9 cellular contexts compared by ENCODE assay signal in genomic region chr9:90801507-90802289, GRCh38. TPM values are rescaled to one million over a fixed set of nuclear protein-coding genes. Genes with fewer than 3 reads are reported as not detected.
DNase-seq lines count a peak whose midpoint lies in the region; ATAC-seq, FAIRE-seq and TF ChIP-seq lines count a peak whose summit lies in the region.
"Had no signal": no experiment of that assay in that cellular context is flagged by ENCODE, and none has a peak within 500 bp of the region (broad histone marks: within the 10 kb centered on the region; RNA-seq: fewer than 3 reads in every experiment).

TSS of gene SYK (plus strand) at chr9:90801819. CDS start at chr9:90843899, 42,080 bp downstream.

- no peak within 1 kb of the TSS for H3T11ph ChIP-seq in H9 (ENCODE audit: low read length)

- no peak within 1 kb of the TSS for H2BK5ac ChIP-seq in H9 (ENCODE audit: insufficient read length, low read length)

- H2BK20ac ChIP-seq in H9 (ENCODE audit: low read depth, low read length, poor library complexity, severe bottlenecking) = no peak within 1 kb of the TSS

- WGBS in H9 (ENCODE audit: extremely low coverage, insufficient read length, low lambda C conversion rate) = no CpG with 5 or more reads among the region's 82 CpGs

- H3K9ac ChIP-seq in H9 (ENCODE audit: extremely low read depth, insufficient read length, low read length) = peak within 1 kb of the TSS; percentile 50
- peak within 1 kb of the TSS; percentile 42 to 60 for H3K9ac ChIP-seq in kidney (ENCODE audit: low read length in 2 of 2)
- H3K9ac ChIP-seq in subcutaneous abdominal adipose tissue (ENCODE audit: low read length in 5 of 5) = peak within 1 kb of the TSS in 3 of 5 donors; percentile 20 to 56 (median 54)

- H2BK15ac ChIP-seq in H9 (ENCODE audit: low read depth, low read length) = no peak within 1 kb of the TSS

- H2BK120ac ChIP-seq in H9 (ENCODE audit: low read depth, low read length, poor library complexity, severe bottlenecking) = no peak within 1 kb of the TSS

- H3K4me3 ChIP-seq in kidney (ENCODE audit: low read length in 2 of 2) (peak within 1 kb of the TSS; percentile 50 to 61), subcutaneous abdominal adipose tissue (ENCODE audit: low read depth in 1 of 5, low read length in 5 of 5) (peak within 1 kb of the TSS; percentile 38 to 64 (median 48))

- no peak within 1 kb of the TSS for H2AFZ ChIP-seq in H9 (ENCODE audit: low read length)

- H3K9me3 Mint-ChIP-seq in H9 = no peaks in the 10 kb centered on the region
- no peaks in the 10 kb centered on the region for H3K9me3 Mint-ChIP-seq in activated naive CD8-positive, alpha-beta T cell treated with anti-CD3 and anti-CD28 coated beads, Interleukin-2, amount 10 ng/mL, durations not matched to agents 7 days and 5 days

- POLR2A ChIA-PET in activated naive CD8-positive, alpha-beta T cell treated with anti-CD3 and anti-CD28 coated beads, Interleukin-2, amount 10 ng/mL, durations not matched to agents 7 days and 5 days (lab: Charles Lee) = no interaction called here

- H3K27ac ChIP-seq in H9 (ENCODE audit: insufficient read length, low read depth, low read length) (no peak within 1 kb of the TSS), kidney (ENCODE audit: low read depth in 2 of 2, low read length in 2 of 2) (peak within 1 kb of the TSS; percentile 63 to 84), subcutaneous abdominal adipose tissue (ENCODE audit: low read depth, low read length) (no peak within 1 kb of the TSS)

- peak within 1 kb of the TSS in 1 of 3 experiments; percentile 61; a peak in 1 of 7 replicates for H3K27ac Mint-ChIP-seq in H9
- H3K27ac Mint-ChIP-seq in activated naive CD8-positive, alpha-beta T cell treated with anti-CD3 and anti-CD28 coated beads, Interleukin-2, amount 10 ng/mL, durations not matched to agents 7 days and 5 days = no peak within 1 kb of the TSS

- no peaks in the 10 kb centered on the region for H4K20me1 ChIP-seq in H9 (ENCODE audit: control insufficient read depth, insufficient read depth, insufficient read length)

- peak within 1 kb of the TSS; percentile 40 for H3K18ac ChIP-seq in H9 (ENCODE audit: insufficient read length, low read depth, low read length)

- H3K27me3 Mint-ChIP-seq in H9 (ENCODE audit: low read depth) = peaks cover 49% of the 10 kb centered on the region
- H3K27me3 Mint-ChIP-seq in activated naive CD8-positive, alpha-beta T cell treated with anti-CD3 and anti-CD28 coated beads, Interleukin-2, amount 10 ng/mL, durations not matched to agents 7 days and 5 days = peaks cover 90% of the 10 kb centered on the region

- no peak within 1 kb of the TSS for H4K5ac ChIP-seq in H9 (ENCODE audit: insufficient read length, low read depth, low read length)

- H3K4ac ChIP-seq in H9 (ENCODE audit: low read depth, low read length) = no peak within 1 kb of the TSS

- peaks cover 8 to 10% of the 10 kb centered on the region in 2 experiments for H3K4me1 Mint-ChIP-seq in H9
- peaks cover 2% of the 10 kb centered on the region for H3K4me1 Mint-ChIP-seq in activated naive CD8-positive, alpha-beta T cell treated with anti-CD3 and anti-CD28 coated beads, Interleukin-2, amount 10 ng/mL, durations not matched to agents 7 days and 5 days

- no peak for FAIRE-seq in kidney (lab: Jason Lieb, UNC)

- peak; percentile 67 to 75 for DNase-seq in NCI-H2081 (lab: John Stamatoyannopoulos, UW)
- DNase-seq in NCI-H2081 treated with DMSO at 0.1 percent for 48 hours (lab: John Stamatoyannopoulos, UW) = no peak
- peak; percentile 63 for DNase-seq in H9
- DNase-seq in NCI-H146 treated with DMSO at 0.1 percent for 48 hours (lab: John Stamatoyannopoulos, UW; ENCODE audit: unreplicated experiment) = peak; percentile 43
- peak; percentile 40 for DNase-seq in activated naive CD8-positive, alpha-beta T cell treated with anti-CD3 and anti-CD28 coated beads, Interleukin-2, amount 10 ng/mL, durations not matched to agents 7 days and 5 days
- DNase-seq in kidney = peak; percentile 89
- DNase-seq in NCI-H2107 (lab: John Stamatoyannopoulos, UW) = no peak

- peak within 1 kb of the TSS; percentile 83 to 89 for H3K4me3 Mint-ChIP-seq in H9
- peak within 1 kb of the TSS; percentile 64 for H3K4me3 Mint-ChIP-seq in activated naive CD8-positive, alpha-beta T cell treated with anti-CD3 and anti-CD28 coated beads, Interleukin-2, amount 10 ng/mL, durations not matched to agents 7 days and 5 days

- H4K8ac ChIP-seq in H9 (replicated peaks; ENCODE audit: insufficient read length, low read depth, low read length) = no peak within 1 kb of the TSS

- intact Hi-C loops in kidney (cut with DNase I) = no loop called here

- TF ChIP-seq CTCF in H9 (conservative IDR thresholded peaks at IDR 0.05) (no peak), kidney (IDR thresholded peaks at IDR 0.05; ENCODE audit: borderline replicate concordance, extremely low read depth, insufficient read depth) (no peak)

- H2AK5ac ChIP-seq in H9 (ENCODE audit: insufficient read length, low read length) = no peak within 1 kb of the TSS

- H3K27me3 ChIP-seq in H9 (ENCODE audit: insufficient read depth, low read length) (no peaks in the 10 kb centered on the region; the same call in 1 of the 2 replicates), subcutaneous abdominal adipose tissue (ENCODE audit: control insufficient read depth in 5 of 5, insufficient read depth in 4 of 5, low read length in 5 of 5) (peaks cover 5 to 25% (median 11%) of the 10 kb centered on the region in 5 donors)

- no peaks in the 10 kb centered on the region for H3K4me1 ChIP-seq in H9 (ENCODE audit: insufficient read depth, low read length)
- peaks cover 0 to 4% of the 10 kb centered on the region in 2 donors for H3K4me1 ChIP-seq in kidney (ENCODE audit: control insufficient read depth in 1 of 2, insufficient read depth in 1 of 2, low read depth in 1 of 2, low read length in 2 of 2)
- peaks cover 0 to 14% (median 11%) of the 10 kb centered on the region in 5 donors for H3K4me1 ChIP-seq in subcutaneous abdominal adipose tissue (ENCODE audit: control insufficient read depth in 5 of 5, insufficient read depth in 5 of 5, low read length in 5 of 5)

- peak; percentile 45 for ATAC-seq in activated naive CD8-positive, alpha-beta T cell treated with anti-CD3 and anti-CD28 coated beads, Interleukin-2, amount 10 ng/mL, durations not matched to agents 7 days and 5 days (ENCODE audit: low read depth)

- H3K14ac ChIP-seq in H9 (ENCODE audit: insufficient read depth, low read length) = peak within 1 kb of the TSS; percentile 53; the same call in 1 of the 2 replicates

- no peak within 1 kb of the TSS for H3K56ac ChIP-seq in H9 (ENCODE audit: insufficient read length, low read depth, low read length)

- peaks cover 7% of the 10 kb centered on the region for H3K23me2 ChIP-seq in H9 (ENCODE audit: insufficient read length, low read depth, low read length, poor library complexity, severe bottlenecking)

- peak within 1 kb of the TSS; percentile 63 for H3K4me2 ChIP-seq in H9 (ENCODE audit: insufficient read depth, insufficient read length, low read length)

- H3K36me3 Mint-ChIP-seq in H9 (ENCODE audit: insufficient read depth in 1 of 3, low read depth in 3 of 3) = no peaks in the 10 kb centered on the region; a peak in 1 of 7 replicates
- H3K36me3 Mint-ChIP-seq in activated naive CD8-positive, alpha-beta T cell treated with anti-CD3 and anti-CD28 coated beads, Interleukin-2, amount 10 ng/mL, durations not matched to agents 7 days and 5 days = no peaks in the 10 kb centered on the region

- no peaks in the 10 kb centered on the region for H3K79me1 ChIP-seq in H9 (ENCODE audit: insufficient read depth, low read depth, low read length, poor library complexity, severe bottlenecking)

- H3K79me2 ChIP-seq in H9 (ENCODE audit: insufficient read depth, low read length) = no peaks in the 10 kb centered on the region

- H3K36me3 ChIP-seq in kidney (ENCODE audit: control insufficient read depth in 1 of 2, insufficient read depth in 2 of 2, low read length in 2 of 2) (no peaks in the 10 kb centered on the region), subcutaneous abdominal adipose tissue (ENCODE audit: control insufficient read depth in 5 of 5, insufficient read depth in 5 of 5, low read length in 5 of 5) (no peaks in the 10 kb centered on the region)

- H3K9me3 ChIP-seq in H9 (ENCODE audit: control insufficient read depth, low read depth, low read length) (no peaks in the 10 kb centered on the region), kidney (ENCODE audit: control insufficient read depth in 1 of 2, low read length in 2 of 2) (no peaks in the 10 kb centered on the region), subcutaneous abdominal adipose tissue (ENCODE audit: control insufficient read depth in 5 of 5, low read length in 5 of 5) (no peaks in the 10 kb centered on the region)

- H4K91ac ChIP-seq in H9 (ENCODE audit: insufficient read length, low read depth, low read length) = no peak within 1 kb of the TSS

- no peak within 1 kb of the TSS for H2BK12ac ChIP-seq in H9 (ENCODE audit: insufficient read length, low read depth, low read length)

- H3K23ac ChIP-seq in H9 (ENCODE audit: insufficient read length, low read depth, low read length) = no peak within 1 kb of the TSS

RNA-seq across cellular contexts. Expression of gene SYK, which starts in this region (rescaled TPM):
- total RNA-seq in H9 (2021) = 7.9 and 8.0 TPM in 2 replicates
- total RNA-seq in activated naive CD8-positive, alpha-beta T cell treated with anti-CD3 and anti-CD28 coated beads, Interleukin-2, amount 10 ng/mL, durations not matched to agents 7 days and 5 days = under 1 TPM; 0.69 to 0.82 TPM
- 52.2 TPM for total RNA-seq in kidney
- 13.3 TPM for polyA plus RNA-seq in kidney (ENCODE audit: insufficient read depth, low read depth, low replicate concordance)
- polyA plus RNA-seq: BJ had no signal

Comparison
In these comparisons a context has a peak if more than half of its experiments do, and no peak if none do; other contexts are left out.
1. DNase-seq: peak in NCI-H2081 (2 of 2), H9 (single experiment), NCI-H146 treated with DMSO at 0.1 percent for 48 hours (single experiment) and kidney (single experiment); none in NCI-H2081 treated with DMSO at 0.1 percent for 48 hours (single experiment) and NCI-H2107 (single experiment).
2. Peak in DNase-seq and ATAC-seq in activated naive CD8-positive, alpha-beta T cell treated with anti-CD3 and anti-CD28 coated beads, Interleukin-2, amount 10 ng/mL, durations not matched to agents 7 days and 5 days; RNA of the gene not detected or under 1 TPM.
3. H3K27ac ChIP-seq: peak in kidney (2 of 2); none in H9 (single experiment) and subcutaneous abdominal adipose tissue (single experiment).
4. Peak in every context shown above with its lines, with median percentiles within 50 percentile points of each other: H3K9ac ChIP-seq.